18 cellular contexts compared by ENCODE assay signal in genomic region chr16:14324581-14324980, GRCh38.
A peak's percentile ranks its signal among the peaks of the same experiment; 100 is the strongest.
DNase-seq lines count a peak whose midpoint lies in the region; ATAC-seq and TF ChIP-seq lines count a peak whose summit lies in the region.
"Had no signal": no experiment of that assay in that cellular context is flagged by ENCODE, and none has a peak within 500 bp of the region (broad histone marks: within the 10 kb centered on the region; RNA-seq: fewer than 3 reads in every experiment).

No MANE protein-coding gene starts in this region.

- no peak overlapping the region for H3K4me2 ChIP-seq in trophoblast cell (ENCODE audit: low read length)

- no peak overlapping the region for H3K23ac ChIP-seq in trophoblast cell (ENCODE audit: low read length)

- no peaks in the 10 kb centered on the region for H3K79me1 ChIP-seq in trophoblast cell (ENCODE audit: low read length)

- H3K9ac ChIP-seq in trophoblast cell (ENCODE audit: low read length): no peak overlapping the region

- WGBS in esophagus muscularis mucosa: 58% methylated on average over 7 of the region's 7 CpGs
- no CpG with 5 or more reads among the region's 7 CpGs for WGBS in trophoblast cell (ENCODE audit: extremely low coverage, insufficient coverage, insufficient read length)

- peaks cover 4% of the 10 kb centered on the region for H3K4me1 ChIP-seq in RWPE2 (ENCODE audit: insufficient read depth, poor library complexity, severe bottlenecking)
- peaks cover 16 to 46% (median 25%) of the 10 kb centered on the region in 4 donors for H3K4me1 ChIP-seq in esophagus muscularis mucosa
- H3K4me1 ChIP-seq in trophoblast cell (ENCODE audit: control insufficient read depth in 1 of 2, insufficient read depth in 2 of 2, low read length in 2 of 2): no peaks in the 10 kb centered on the region

- H3K4ac ChIP-seq in trophoblast cell (ENCODE audit: low read depth, low read length): no peak overlapping the region

- H3K36me3 ChIP-seq in RWPE2 (ENCODE audit: low read depth): peaks cover 29% of the 10 kb centered on the region
- H3K36me3 ChIP-seq in esophagus muscularis mucosa: peaks cover 0 to 18% (median 12%) of the 10 kb centered on the region in 4 donors
- H3K36me3 ChIP-seq in trophoblast cell (ENCODE audit: control insufficient read depth in 1 of 2, insufficient read depth in 2 of 2, low read length in 2 of 2): peaks cover 10 to 13% of the 10 kb centered on the region in 2 experiments

- H3K14ac ChIP-seq in trophoblast cell (ENCODE audit: low read length): no peak overlapping the region

- no peaks in the 10 kb centered on the region for H3K36me3 Mint-ChIP-seq in type B pancreatic cell
- H3K36me3 Mint-ChIP-seq: naive thymus-derived CD8-positive, alpha-beta T cell had no signal

- no peaks in the 10 kb centered on the region for H3K79me2 ChIP-seq in trophoblast cell (ENCODE audit: control insufficient read depth, insufficient read depth, low read length, poor library complexity)

- intact Hi-C loops in esophagus muscularis mucosa (cut with DNase I): no loop called here

- no peaks in the 10 kb centered on the region for H3K27me3 ChIP-seq in RWPE2 (ENCODE audit: insufficient read depth, poor library complexity, severe bottlenecking)
- H3K27me3 ChIP-seq in esophagus muscularis mucosa: no peaks in the 10 kb centered on the region
- no peaks in the 10 kb centered on the region for H3K27me3 ChIP-seq in trophoblast cell (ENCODE audit: insufficient read depth, low read length)

- no peaks in the 10 kb centered on the region for H3K9me3 ChIP-seq in RWPE2 (ENCODE audit: severe bottlenecking)
- H3K9me3 ChIP-seq in esophagus muscularis mucosa: no peaks in the 10 kb centered on the region
- H3K9me3 ChIP-seq in trophoblast cell (ENCODE audit: insufficient read depth, low read depth, low read length): peaks cover 2% of the 10 kb centered on the region

- DNase-seq in NCI-H2227 (lab: John Stamatoyannopoulos, UW; ENCODE audit: unreplicated experiment) (peak; percentile 11), NCI-H2227 treated with DMSO at 0.1 percent for 48 hours (lab: John Stamatoyannopoulos, UW) (no peak), RWPE2 (ENCODE audit: low spot score) (no peak), esophagus muscularis mucosa (ENCODE audit: extremely low spot score) (no peak), trophoblast cell (peak; percentile 39 to 93), OCI-M1 (lab: John Stamatoyannopoulos, UW) (no peak), type B pancreatic cell (ENCODE audit: extremely low spot score, unreplicated experiment) (no peak)
- DNase-seq: activated CD4-positive, alpha-beta T cell treated with anti-CD3 and anti-CD28 coated beads for 48 hours; activated CD8-positive, alpha-beta memory T cell treated with anti-CD3 and anti-CD28 coated beads, Interleukin-2, amount 50 U/mL, for 48 hours; activated naive CD4-positive, alpha-beta T cell; effector memory CD4-positive, alpha-beta T cell; KBM-7; naive thymus-derived CD8-positive, alpha-beta T cell; NCI-H1092 treated with DMSO at 0.1 percent for 48 hours; stimulated activated CD4-positive, alpha-beta T cell treated with anti-CD3 and anti-CD28 coated beads, Interleukin-15, amount 100 ng/mL, for 24 hours had no signal

- no peak overlapping the region for H2BK5ac ChIP-seq in trophoblast cell (ENCODE audit: low read depth, low read length, poor library complexity)

- no peaks in the 10 kb centered on the region for H3K9me3 Mint-ChIP-seq in type B pancreatic cell
- H3K9me3 Mint-ChIP-seq: naive thymus-derived CD8-positive, alpha-beta T cell; stimulated activated naive CD8-positive, alpha-beta T cell treated with anti-CD3 and anti-CD28 coated beads, Interleukin-15, Interleukin-2, amounts not matched to agents 100 ng/mL and 50 ng/mL, for 24 hours had no signal

- H2BK12ac ChIP-seq in trophoblast cell (ENCODE audit: low read length): no peak overlapping the region

- TF ChIP-seq POLR2A in esophagus muscularis mucosa (IDR thresholded peaks at IDR 0.05; ENCODE audit: low read depth): no peak

- H4K91ac ChIP-seq in trophoblast cell (ENCODE audit: low read depth, low read length): no peak overlapping the region

- no peak overlapping the region for H3K27ac Mint-ChIP-seq in type B pancreatic cell
- H3K27ac Mint-ChIP-seq: naive thymus-derived CD8-positive, alpha-beta T cell; stimulated activated naive CD8-positive, alpha-beta T cell treated with anti-CD3 and anti-CD28 coated beads, Interleukin-15, Interleukin-2, amounts not matched to agents 100 ng/mL and 50 ng/mL, for 24 hours had no signal

- TF ChIP-seq EP300 in esophagus muscularis mucosa (IDR thresholded peaks at IDR 0.05): no peak

- TF ChIP-seq CTCF in RWPE2 (IDR thresholded peaks at IDR 0.05; ENCODE audit: poor library complexity, severe bottlenecking) (no peak), esophagus muscularis mucosa (IDR thresholded peaks at IDR 0.05) (no peak), type B pancreatic cell (conservative IDR thresholded peaks at IDR 0.05) (no peak)

- no peak overlapping the region for H3K18ac ChIP-seq in trophoblast cell (ENCODE audit: low read length)

- H3K4me1 Mint-ChIP-seq in type B pancreatic cell (ENCODE audit: unreplicated experiment): peaks cover 22% of the 10 kb centered on the region

- no peak overlapping the region for H4K8ac ChIP-seq in trophoblast cell (ENCODE audit: low read depth, low read length)

- peak; percentile 36 for ATAC-seq in RWPE2 (ENCODE audit: low read depth)
- ATAC-seq in HG03432 (IDR thresholded peaks at IDR 0.05; ENCODE audit: unreplicated experiment): no peak
- ATAC-seq: naive thymus-derived CD8-positive, alpha-beta T cell; Panc1 had no signal

- H3K27ac ChIP-seq in RWPE2 (ENCODE audit: poor library complexity, severe bottlenecking) (no peak overlapping the region), esophagus muscularis mucosa (replicated peaks in 1 of 4) (peak overlapping the region in 3 of 4 donors; percentile 8 to 60 (median 49)), trophoblast cell (ENCODE audit: low read depth, low read length) (no peak overlapping the region)

- no peak overlapping the region for H3K4me3 Mint-ChIP-seq in type B pancreatic cell
- H3K4me3 Mint-ChIP-seq: naive thymus-derived CD8-positive, alpha-beta T cell; stimulated activated naive CD8-positive, alpha-beta T cell treated with anti-CD3 and anti-CD28 coated beads, Interleukin-15, Interleukin-2, amounts not matched to agents 100 ng/mL and 50 ng/mL, for 24 hours had no signal

- no peak overlapping the region for H2BK120ac ChIP-seq in trophoblast cell (ENCODE audit: insufficient read depth, low read length, poor library complexity)

- H3K4me3 ChIP-seq in RWPE2 (ENCODE audit: severe bottlenecking): no peak overlapping the region
- H3K4me3 ChIP-seq in esophagus muscularis mucosa: no peak overlapping the region
- H3K4me3 ChIP-seq in trophoblast cell (ENCODE audit: low read depth, low read length): no peak overlapping the region

- H2AFZ ChIP-seq in trophoblast cell (ENCODE audit: insufficient read depth, low read length, poor library complexity): no peak overlapping the region

- H2AK5ac ChIP-seq in trophoblast cell (ENCODE audit: low read length): no peak overlapping the region

- no peak overlapping the region for H4K12ac ChIP-seq in trophoblast cell (ENCODE audit: low read depth, low read length)

- H3K27me3 Mint-ChIP-seq in type B pancreatic cell: no peaks in the 10 kb centered on the region
- H3K27me3 Mint-ChIP-seq: stimulated activated naive CD8-positive, alpha-beta T cell treated with anti-CD3 and anti-CD28 coated beads, Interleukin-15, Interleukin-2, amounts not matched to agents 100 ng/mL and 50 ng/mL, for 24 hours had no signal

Comparison
In these comparisons a context has a peak if more than half of its experiments do, and no peak if none do; other contexts are left out.
1. DNase-seq: peak in NCI-H2227 (single experiment) and trophoblast cell (2 of 2); none in NCI-H2227 treated with DMSO at 0.1 percent for 48 hours (single experiment), RWPE2 (single experiment), esophagus muscularis mucosa (single experiment), OCI-M1 (single experiment) and type B pancreatic cell (single experiment).
2. H3K27ac ChIP-seq: peak in esophagus muscularis mucosa (3 of 4); none in RWPE2 (single experiment) and trophoblast cell (single experiment).